In genomic region chr17:7887038-7887481, GRCh38 we compare ENCODE assay signal across 8 cellular contexts.
DNase-seq lines count a peak whose midpoint lies in the region; TF ChIP-seq lines count a peak whose summit lies in the region.

No MANE protein-coding gene starts in this region.

- peak; percentile 68 for DNase-seq in NCI-H2196 treated with DMSO at 0.1 percent for 48 hours (lab: John Stamatoyannopoulos, UW; ENCODE audit: unreplicated experiment)
- DNase-seq in NCI-H2196 (lab: John Stamatoyannopoulos, UW; ENCODE audit: unreplicated experiment), result no peak
- no peak for DNase-seq in adipocyte (ENCODE audit: low read depth)
- peak; percentile 57 for DNase-seq in kidney glomerular epithelial cell (lab: John Stamatoyannopoulos, UW)
- DNase-seq in tibial artery, result no peak
- no peak for DNase-seq in OCI-M1 (lab: John Stamatoyannopoulos, UW)
- no peak for DNase-seq in GM19238 (ENCODE audit: insufficient read length, low spot score)
- no peak for DNase-seq in hypothalamus (lab: John Stamatoyannopoulos, UW)

- H3K4me1 ChIP-seq in adipocyte (ENCODE audit: control insufficient read depth, insufficient read depth, low read length), result peaks cover 37% of the 10 kb centered on the region
- H3K4me1 ChIP-seq in tibial artery, result peaks cover 15 to 48% (median 43%) of the 10 kb centered on the region in 4 donors

- intact Hi-C loops in tibial artery (cut with DNase I; ENCODE audit: low total_unique reads), result no loop called here

- peak overlapping the region; percentile 88 for H3K9ac ChIP-seq in adipocyte (ENCODE audit: low read length)

- H3K27me3 ChIP-seq in adipocyte (replicated peaks; ENCODE audit: control insufficient read depth, insufficient read depth, low read length) (no peaks in the 10 kb centered on the region), tibial artery (peaks cover 0 to 18% of the 10 kb centered on the region in 2 donors)

- peak overlapping the region; percentile 89 for H3K4me3 ChIP-seq in adipocyte (ENCODE audit: low read length)
- peak overlapping the region; percentile 62 to 66 for H3K4me3 ChIP-seq in tibial artery

- no peaks in the 10 kb centered on the region for H3K9me3 ChIP-seq in adipocyte (ENCODE audit: control insufficient read depth, low read length)
- no peaks in the 10 kb centered on the region for H3K9me3 ChIP-seq in tibial artery

- H3K36me3 ChIP-seq in adipocyte (ENCODE audit: control insufficient read depth, insufficient read depth, low read length, severe bottlenecking), result peaks cover 16% of the 10 kb centered on the region
- H3K36me3 ChIP-seq in tibial artery, result peaks cover 0 to 14% (median 11%) of the 10 kb centered on the region in 3 donors

- TF ChIP-seq CTCF in tibial artery (IDR thresholded peaks at IDR 0.05), result no peak

- peak overlapping the region; percentile 80 to 82 for H3K27ac ChIP-seq in tibial artery

Comparison
In these comparisons a context has a peak if more than half of its experiments do, and no peak if none do; other contexts are left out.
1. DNase-seq: peak in NCI-H2196 treated with DMSO at 0.1 percent for 48 hours (single experiment) and kidney glomerular epithelial cell (single experiment); none in NCI-H2196 (single experiment), adipocyte (single experiment), tibial artery (0 of 2), OCI-M1 (single experiment), GM19238 (single experiment) and hypothalamus (0 of 51).